Comparison of ENCODE assay signal across 13 cellular contexts in genomic region chr7:3245077-3245476, GRCh38. TPM values are rescaled to one million over a fixed set of nuclear protein-coding genes. Genes with fewer than 3 reads are reported as not detected.
DNase-seq lines count a peak whose midpoint lies in the region; TF ChIP-seq lines count a peak whose summit lies in the region.
"Had no signal": no experiment of that assay in that cellular context is flagged by ENCODE, and none has a peak within 500 bp of the region (broad histone marks: within the 10 kb centered on the region; RNA-seq: fewer than 3 reads in every experiment).

No MANE protein-coding gene starts in this region.

- no peak overlapping the region for H3K4me3 ChIP-seq in WERI-Rb-1 (ENCODE audit: low read depth, low read length)
- no peak overlapping the region for H3K4me3 ChIP-seq in fibroblast of the aortic adventitia (ENCODE audit: low read depth, low read length)
- no peak overlapping the region for H3K4me3 ChIP-seq in trophoblast cell (ENCODE audit: low read depth, low read length)
- H3K4me3 ChIP-seq: BLaER1 had no signal

- peak overlapping the region; percentile 60 for H2BK5ac ChIP-seq in trophoblast cell (ENCODE audit: low read depth, low read length, poor library complexity)

- no peak overlapping the region for H3K4me3 Mint-ChIP-seq in activated naive CD4-positive, alpha-beta T cell treated with anti-CD3 and anti-CD28 coated beads for 36 hours

- H3K4me2 ChIP-seq in trophoblast cell (ENCODE audit: low read length) = no peak overlapping the region
- H3K4me2 ChIP-seq: BLaER1, KMS-11 had no signal

- no peak overlapping the region for H2AFZ ChIP-seq in trophoblast cell (ENCODE audit: insufficient read depth, low read length, poor library complexity)

- peak overlapping the region; percentile 2 for H3K14ac ChIP-seq in trophoblast cell (ENCODE audit: low read length)

- no peaks in the 10 kb centered on the region for H3K4me1 Mint-ChIP-seq in activated naive CD4-positive, alpha-beta T cell treated with anti-CD3 and anti-CD28 coated beads for 36 hours (ENCODE audit: low read depth)

- intact Hi-C loops in activated naive CD4-positive, alpha-beta T cell treated with anti-CD3 and anti-CD28 coated beads for 36 hours (cut with micrococcal nuclease) = no loop called here

- H2BK12ac ChIP-seq in trophoblast cell (ENCODE audit: low read length) = peak overlapping the region; percentile 82

- H3K4ac ChIP-seq in trophoblast cell (ENCODE audit: low read depth, low read length) = no peak overlapping the region

- peak overlapping the region; percentile 91 for H3K27ac ChIP-seq in WERI-Rb-1
- H3K27ac ChIP-seq in trophoblast cell (ENCODE audit: low read depth, low read length) = peak overlapping the region; percentile 87
- H3K27ac ChIP-seq: BLaER1, KMS-11 had no signal

- peaks cover 24 to 30% of the 10 kb centered on the region in 2 experiments for H3K4me1 ChIP-seq in trophoblast cell (ENCODE audit: control insufficient read depth in 1 of 2, insufficient read depth in 2 of 2, low read length in 2 of 2)

- no peaks in the 10 kb centered on the region for H3K27me3 Mint-ChIP-seq in activated naive CD4-positive, alpha-beta T cell treated with anti-CD3 and anti-CD28 coated beads for 36 hours (ENCODE audit: low read depth)

- H3K36me3 Mint-ChIP-seq in activated naive CD4-positive, alpha-beta T cell treated with anti-CD3 and anti-CD28 coated beads for 36 hours (ENCODE audit: low read depth) = no peaks in the 10 kb centered on the region

- WGBS in trophoblast cell (ENCODE audit: extremely low coverage, insufficient coverage, insufficient read length) = no CpG with 5 or more reads among the region's 2 CpGs

- no peaks in the 10 kb centered on the region for H3K9me3 ChIP-seq in WERI-Rb-1 (ENCODE audit: severe bottlenecking)
- H3K9me3 ChIP-seq in trophoblast cell (ENCODE audit: insufficient read depth, low read depth, low read length) = no peaks in the 10 kb centered on the region

- peaks cover 7% of the 10 kb centered on the region for H3K9me3 Mint-ChIP-seq in activated naive CD4-positive, alpha-beta T cell treated with anti-CD3 and anti-CD28 coated beads for 36 hours

- no peak overlapping the region for H3K27ac Mint-ChIP-seq in activated naive CD4-positive, alpha-beta T cell treated with anti-CD3 and anti-CD28 coated beads for 36 hours

- H3K23ac ChIP-seq in trophoblast cell (ENCODE audit: low read length) = no peak overlapping the region

- TF ChIP-seq CTCF in WERI-Rb-1 (IDR thresholded peaks at IDR 0.05; ENCODE audit: low read depth, low read length) (no peak), fibroblast of the aortic adventitia (IDR thresholded peaks at IDR 0.05; ENCODE audit: insufficient read depth, low read length) (no peak)

- no peak overlapping the region for H3K9ac ChIP-seq in trophoblast cell (ENCODE audit: low read length)
- H3K9ac ChIP-seq: BLaER1, KMS-11 had no signal

- DNase-seq in WERI-Rb-1 (no peak), fibroblast of the aortic adventitia (ENCODE audit: low read depth) (peak; percentile 41), trophoblast cell (no peak), NCI-H2227 treated with DMSO at 0.1 percent for 48 hours (lab: John Stamatoyannopoulos, UW) (no peak), NCI-H2107 (lab: John Stamatoyannopoulos, UW) (no peak)
- DNase-seq in activated naive CD4-positive, alpha-beta T cell treated with anti-CD3 and anti-CD28 coated beads for 36 hours = no peak
- DNase-seq in stimulated activated CD4-positive, alpha-beta T cell treated with anti-CD3 and anti-CD28 coated beads, Interleukin-12 subunit alpha, Interleukin-12 subunit beta, amount 100 ng/mL, for 4 hours = no peak
- DNase-seq: NCI-H1092 treated with DMSO at 0.1 percent for 48 hours, NCI-H1694, NCI-H446 treated with DMSO at 0.1 percent for 48 hours, NCI-H748 treated with DMSO at 0.1 percent for 48 hours had no signal

- no peaks in the 10 kb centered on the region for H3K27me3 ChIP-seq in WERI-Rb-1 (ENCODE audit: insufficient read depth, low read depth, severe bottlenecking)
- H3K27me3 ChIP-seq in trophoblast cell (ENCODE audit: insufficient read depth, low read length) = no peaks in the 10 kb centered on the region
- H3K27me3 ChIP-seq: BLaER1 had no signal

- no peaks in the 10 kb centered on the region for H3K79me2 ChIP-seq in trophoblast cell (ENCODE audit: control insufficient read depth, insufficient read depth, low read length, poor library complexity)

- no peak overlapping the region for H3K18ac ChIP-seq in trophoblast cell (ENCODE audit: low read length)

- peak overlapping the region; percentile 61 for H2BK120ac ChIP-seq in trophoblast cell (ENCODE audit: insufficient read depth, low read length, poor library complexity)

- peak overlapping the region; percentile 10 for H4K8ac ChIP-seq in trophoblast cell (ENCODE audit: low read depth, low read length)

- CTCF ChIA-PET in activated naive CD4-positive, alpha-beta T cell treated with anti-CD3 and anti-CD28 coated beads for 36 hours (lab: Charles Lee) = no interaction called here

- H3K36me3 ChIP-seq in WERI-Rb-1 (no peaks in the 10 kb centered on the region), trophoblast cell (ENCODE audit: control insufficient read depth in 1 of 2, insufficient read depth in 2 of 2, low read length in 2 of 2) (no peaks in the 10 kb centered on the region)
- H3K36me3 ChIP-seq: BLaER1 had no signal

- no peak overlapping the region for H2AK5ac ChIP-seq in trophoblast cell (ENCODE audit: low read length)

- peak overlapping the region; percentile 90 for H4K91ac ChIP-seq in trophoblast cell (ENCODE audit: low read depth, low read length)

- no peak overlapping the region for H4K12ac ChIP-seq in trophoblast cell (ENCODE audit: low read depth, low read length)

- H3K79me1 ChIP-seq in trophoblast cell (ENCODE audit: low read length) = peaks cover 40% of the 10 kb centered on the region

RNA-seq across cellular contexts. Expression of gene SDK1, which starts 56.0 kb away (rescaled TPM):
- 0.27 TPM in 1 of 2 replicates, not detected in the other for total RNA-seq in fibroblast of the aortic adventitia (ENCODE audit: low replicate concordance)
- 24.7 and 25.7 TPM in 2 replicates for polyA plus RNA-seq in trophoblast cell (2013)
- 1 to 10 TPM; 1.3 to 2.0 TPM for total RNA-seq in activated naive CD4-positive, alpha-beta T cell treated with anti-CD3 and anti-CD28 coated beads for 36 hours
